In genomic region chr13:45189077-45189476, GRCh38 we compare ENCODE assay signal across 4 cellular contexts. TPM values are rescaled to one million over a fixed set of nuclear protein-coding genes. Genes with fewer than 3 reads are reported as not detected.
"Had no signal": no experiment of that assay in that cellular context is flagged by ENCODE, and none has a peak within 500 bp of the region (broad histone marks: within the 10 kb centered on the region; RNA-seq: fewer than 3 reads in every experiment).

No MANE protein-coding gene starts in this region.

RNA-seq across cellular contexts. Expression of gene KCTD4, which starts 11.8 kb away (rescaled TPM):
- total RNA-seq: HepG2, K562, OCI-LY7 had no signal
- polyA plus RNA-seq: HepG2, IgD-negative memory B cell, K562 had no signal
